Comparison of ENCODE assay signal across 13 cellular contexts in genomic region chr2:66555076-66555475, GRCh38.
DNase-seq lines count a peak whose midpoint lies in the region; ATAC-seq and TF ChIP-seq lines count a peak whose summit lies in the region.
"Had no signal": no experiment of that assay in that cellular context is flagged by ENCODE, and none has a peak within 500 bp of the region (broad histone marks: within the 10 kb centered on the region; RNA-seq: fewer than 3 reads in every experiment).

No MANE protein-coding gene starts in this region.

- H3K36me3 ChIP-seq in esophagus muscularis mucosa = peaks cover 0 to 20% (median under 1%) of the 10 kb centered on the region in 4 donors
- peaks cover 0 to 1% of the 10 kb centered on the region in 2 donors for H3K36me3 ChIP-seq in muscle layer of duodenum (ENCODE audit: control insufficient read depth in 1 of 2, insufficient read depth in 2 of 2, low read length in 2 of 2)
- H3K36me3 ChIP-seq in vagina = peaks cover 0 to 4% of the 10 kb centered on the region in 2 donors

- WGBS in esophagus muscularis mucosa = 3% methylated on average over 4 of the region's 4 CpGs

- H3K36me3 Mint-ChIP-seq in natural killer cell = no peaks in the 10 kb centered on the region
- H3K36me3 Mint-ChIP-seq in natural killer cell treated with Interleukin-12 subunit alpha and Interleukin-12 subunit beta and Interleukin-15 and Interleukin-18, amount 100 ng/mL, for 72 hours = no peaks in the 10 kb centered on the region
- H3K36me3 Mint-ChIP-seq: activated naive CD4-positive, alpha-beta T cell treated with anti-CD3 and anti-CD28 coated beads, Interleukin-2, amount 50 U/mL, for 24 hours had no signal

- no peak for TF ChIP-seq EP300 in esophagus muscularis mucosa (IDR thresholded peaks at IDR 0.05)

- intact Hi-C loops in natural killer cell (cut with micrococcal nuclease) = no loop called here
- intact Hi-C loops in esophagus muscularis mucosa (cut with DNase I) = no loop called here
- intact Hi-C loops in vagina (cut with DNase I) = no loop called here

- H3K9me3 ChIP-seq in esophagus muscularis mucosa (no peaks in the 10 kb centered on the region), muscle layer of duodenum (ENCODE audit: control insufficient read depth in 1 of 2, low read length in 2 of 2) (no peaks in the 10 kb centered on the region), vagina (no peaks in the 10 kb centered on the region)

- peak overlapping the region; percentile 82 for H3K4me3 Mint-ChIP-seq in natural killer cell
- no peak overlapping the region for H3K4me3 Mint-ChIP-seq in natural killer cell treated with Interleukin-12 subunit alpha and Interleukin-12 subunit beta and Interleukin-15 and Interleukin-18, amount 100 ng/mL, for 72 hours
- H3K4me3 Mint-ChIP-seq: activated naive CD4-positive, alpha-beta T cell treated with anti-CD3 and anti-CD28 coated beads, Interleukin-2, amount 50 U/mL, for 24 hours had no signal

- peaks cover 3 to 7% of the 10 kb centered on the region in 2 donors for H3K27me3 Mint-ChIP-seq in natural killer cell (ENCODE audit: low read depth in 2 of 2)
- H3K27me3 Mint-ChIP-seq in natural killer cell treated with Interleukin-12 subunit alpha and Interleukin-12 subunit beta and Interleukin-15 and Interleukin-18, amount 100 ng/mL, for 72 hours = peaks cover 0 to 6% of the 10 kb centered on the region in 2 donors

- DNase-seq in natural killer cell (no peak), esophagus muscularis mucosa (ENCODE audit: extremely low spot score) (no peak), vagina (ENCODE audit: extremely low spot score in 2 of 2) (no peak), DMS 273 (lab: John Stamatoyannopoulos, UW; ENCODE audit: unreplicated experiment) (no peak)
- no peak for DNase-seq in natural killer cell treated with Interleukin-12 subunit alpha and Interleukin-12 subunit beta and Interleukin-15 and Interleukin-18, amount 100 ng/mL, for 72 hours (ENCODE audit: low spot score)
- no peak for DNase-seq in stimulated activated CD4-positive, alpha-beta T cell treated with anti-CD3 and anti-CD28 coated beads, Interleukin-15, amount 100 ng/mL, for 24 hours
- DNase-seq: mammary epithelial cell, NCI-H146 had no signal

- TF ChIP-seq POLR2A in esophagus muscularis mucosa (IDR thresholded peaks at IDR 0.05; ENCODE audit: low read depth) (no peak), vagina (IDR thresholded peaks at IDR 0.05) (no peak)

- H3K27ac Mint-ChIP-seq in natural killer cell = peak overlapping the region; percentile 37 to 39
- no peak overlapping the region for H3K27ac Mint-ChIP-seq in natural killer cell treated with Interleukin-12 subunit alpha and Interleukin-12 subunit beta and Interleukin-15 and Interleukin-18, amount 100 ng/mL, for 72 hours
- H3K27ac Mint-ChIP-seq: activated naive CD4-positive, alpha-beta T cell treated with anti-CD3 and anti-CD28 coated beads, Interleukin-2, amount 50 U/mL, for 24 hours; stimulated activated naive CD8-positive, alpha-beta T cell treated with anti-CD3 and anti-CD28 coated beads, Interleukin-15, Interleukin-2, amounts not matched to agents 100 ng/mL and 50 ng/mL, for 24 hours had no signal

- no peaks in the 10 kb centered on the region for H3K27me3 ChIP-seq in esophagus muscularis mucosa
- H3K27me3 ChIP-seq in muscle layer of duodenum (ENCODE audit: low read depth, low read length) = no peaks in the 10 kb centered on the region
- no peaks in the 10 kb centered on the region for H3K27me3 ChIP-seq in vagina

- no peak for ATAC-seq in natural killer cell
- no peak for ATAC-seq in natural killer cell treated with Interleukin-12 subunit alpha and Interleukin-12 subunit beta and Interleukin-15 and Interleukin-18, amount 100 ng/mL, for 72 hours
- no peak for ATAC-seq in GM21423 (IDR thresholded peaks at IDR 0.05; ENCODE audit: unreplicated experiment)
- ATAC-seq: Panc1 had no signal

- H3K4me1 ChIP-seq in esophagus muscularis mucosa = peaks cover 24 to 83% (median 73%) of the 10 kb centered on the region in 4 donors
- H3K4me1 ChIP-seq in muscle layer of duodenum (ENCODE audit: control insufficient read depth in 1 of 2, insufficient read depth in 2 of 2, low read length in 2 of 2) = peaks cover 10 to 52% of the 10 kb centered on the region in 2 donors
- peaks cover 39% of the 10 kb centered on the region for H3K4me1 ChIP-seq in vagina

- peak overlapping the region; percentile 49 to 69 (median 56) for H3K27ac ChIP-seq in esophagus muscularis mucosa (replicated peaks in 1 of 4)
- H3K27ac ChIP-seq in muscle layer of duodenum (ENCODE audit: low read length) = peak overlapping the region; percentile 47
- peak overlapping the region; percentile 30 for H3K27ac ChIP-seq in vagina

- peaks cover 13 to 17% of the 10 kb centered on the region in 2 donors for H3K4me1 Mint-ChIP-seq in natural killer cell
- peaks cover 9% of the 10 kb centered on the region in 2 donors for H3K4me1 Mint-ChIP-seq in natural killer cell treated with Interleukin-12 subunit alpha and Interleukin-12 subunit beta and Interleukin-15 and Interleukin-18, amount 100 ng/mL, for 72 hours (ENCODE audit: low read depth in 2 of 2)

- TF ChIP-seq CTCF in natural killer cell (IDR thresholded peaks at IDR 0.05) (no peak), esophagus muscularis mucosa (IDR thresholded peaks at IDR 0.05) (no peak), vagina (IDR thresholded peaks at IDR 0.05) (no peak)

- no peaks in the 10 kb centered on the region for H3K9me3 Mint-ChIP-seq in natural killer cell
- no peaks in the 10 kb centered on the region for H3K9me3 Mint-ChIP-seq in natural killer cell treated with Interleukin-12 subunit alpha and Interleukin-12 subunit beta and Interleukin-15 and Interleukin-18, amount 100 ng/mL, for 72 hours
- H3K9me3 Mint-ChIP-seq: activated naive CD4-positive, alpha-beta T cell treated with anti-CD3 and anti-CD28 coated beads, Interleukin-2, amount 50 U/mL, for 24 hours; stimulated activated naive CD8-positive, alpha-beta T cell treated with anti-CD3 and anti-CD28 coated beads, Interleukin-15, Interleukin-2, amounts not matched to agents 100 ng/mL and 50 ng/mL, for 24 hours had no signal

- H3K4me3 ChIP-seq in esophagus muscularis mucosa (peak overlapping the region; percentile 26 to 41 (median 36)), muscle layer of duodenum (ENCODE audit: low read depth in 1 of 2, low read length in 2 of 2) (peak overlapping the region; percentile 47 to 54), vagina (peak overlapping the region in 1 of 2 donors; percentile 21)

Comparison
In these comparisons a context has a peak if more than half of its experiments do, and no peak if none do; other contexts are left out.
1. H3K27ac Mint-ChIP-seq: peak in natural killer cell (2 of 2); none in natural killer cell treated with Interleukin-12 subunit alpha and Interleukin-12 subunit beta and Interleukin-15 and Interleukin-18, amount 100 ng/mL, for 72 hours (0 of 2).
2. Peak in every context shown above with its lines, with median percentiles within 50 percentile points of each other: H3K27ac ChIP-seq.